Comparison of ENCODE assay signal across 2 cellular contexts in genomic region chr14:79476552-79476951, GRCh38.
TF ChIP-seq lines count a peak whose summit lies in the region.

No MANE protein-coding gene starts in this region.

TF ChIP-seq in SK-N-SH, 30 proteins besides CTCF, POLR2A, EP300 and RAD21 (continued from another document):
- TF ChIP-seq USF1 (IDR thresholded peaks at IDR 0.05; ENCODE audit: borderline replicate concordance, low read depth) (no peak), FOXJ3 (CRISPR knock-in tag; IDR thresholded peaks at IDR 0.05) (no peak), JUND (IDR thresholded peaks at IDR 0.05) (no peak), FOXM1 (IDR thresholded peaks at IDR 0.05; ENCODE audit: low read depth) (no peak), IRF3 (IDR thresholded peaks at IDR 0.05; ENCODE audit: low read depth, low read length) (no peak), CHD2 (IDR thresholded peaks at IDR 0.05; ENCODE audit: low read length, partially characterized antibody) (no peak), ZBTB33 (IDR thresholded peaks at IDR 0.05; ENCODE audit: borderline replicate concordance, low read depth) (no peak), TCF12 (IDR thresholded peaks at IDR 0.05) (no peak), RXRA (IDR thresholded peaks at IDR 0.05; ENCODE audit: borderline replicate concordance, low read depth) (no peak), USF2 (IDR thresholded peaks at IDR 0.05; ENCODE audit: borderline replicate concordance, low read depth, low read length) (no peak), RCOR1 (IDR thresholded peaks at IDR 0.05; ENCODE audit: low read length) (no peak), GABPA (IDR thresholded peaks at IDR 0.05; ENCODE audit: low read depth) (no peak), SMC3 (IDR thresholded peaks at IDR 0.05; ENCODE audit: low read depth, low read length) (no peak)

TF ChIP-seq in SK-N-SH treated with all-trans-retinoic acid at 6 μM for 48 hours, 23 proteins besides CTCF, POLR2A, EP300 and RAD21 (continued from another document):
- TF ChIP-seq ZC3H10 (CRISPR knock-in tag; IDR thresholded peaks at IDR 0.05) (no peak), CSDC2 (CRISPR knock-in tag; IDR thresholded peaks at IDR 0.05) (no peak), ZNF8 (CRISPR knock-in tag; IDR thresholded peaks at IDR 0.05) (no peak), OSR1 (CRISPR knock-in tag; IDR thresholded peaks at IDR 0.05) (no peak), ZNF70 (CRISPR knock-in tag; IDR thresholded peaks at IDR 0.05) (no peak), GLIS3 (CRISPR knock-in tag; IDR thresholded peaks at IDR 0.05) (no peak), RARB (CRISPR knock-in tag; IDR thresholded peaks at IDR 0.05) (no peak), CSRNP3 (CRISPR knock-in tag; IDR thresholded peaks at IDR 0.05) (no peak), ESRRG (CRISPR knock-in tag; IDR thresholded peaks at IDR 0.05) (no peak), CREB5 (CRISPR knock-in tag; IDR thresholded peaks at IDR 0.05; ENCODE audit: low read depth) (no peak), ISL1 (CRISPR knock-in tag; IDR thresholded peaks at IDR 0.05) (no peak)
TF ChIP-seq in SK-N-SH treated with all-trans-retinoic acid at 6 μM for 48 hours: peak in this region for 0.
